In the genomic region with DNA sequence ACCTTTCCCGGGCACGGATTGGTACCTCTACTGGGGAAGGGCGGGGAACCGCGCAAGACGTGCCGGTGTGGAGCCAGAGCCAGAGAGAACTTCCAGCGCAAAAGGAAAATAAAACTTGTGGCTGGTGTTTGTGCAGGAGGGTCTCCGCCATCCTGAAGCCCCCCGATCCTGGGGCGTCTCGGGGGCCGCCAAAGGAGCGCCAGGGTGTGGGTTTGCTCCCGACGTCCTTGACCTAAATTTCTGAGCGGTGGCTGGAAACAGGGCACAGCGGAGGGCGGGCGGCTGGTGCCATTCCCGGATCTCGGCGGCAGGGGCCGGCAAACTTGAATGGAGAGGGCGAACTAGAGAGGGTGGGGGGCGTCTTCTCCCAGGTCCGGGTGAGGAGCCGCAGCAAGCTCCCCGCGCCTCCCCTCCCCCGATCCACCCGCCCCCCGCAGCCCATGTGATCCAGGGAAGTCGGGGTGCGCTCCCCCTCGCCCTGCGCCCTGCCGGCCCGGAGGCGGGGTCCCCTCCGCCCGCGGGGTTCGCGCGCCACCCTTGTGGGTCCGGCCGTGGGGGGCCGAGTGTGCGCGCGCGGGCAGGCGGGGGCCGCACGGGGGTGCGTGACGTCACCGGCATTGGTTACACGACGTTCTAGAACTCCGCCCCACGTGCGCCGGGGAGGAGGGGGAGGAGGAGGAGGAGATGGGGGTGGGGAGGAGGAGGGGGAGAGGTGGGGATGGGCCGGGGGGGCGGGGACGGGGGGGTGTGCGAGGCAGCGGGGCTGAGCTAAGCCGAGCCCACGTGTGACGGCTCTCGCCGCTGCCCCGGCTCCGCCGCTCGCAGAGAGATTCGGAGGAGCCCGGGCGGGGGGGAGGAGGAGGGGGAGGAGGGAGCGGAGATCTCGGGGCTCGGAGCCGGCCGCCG, we compare ENCODE assay signal across 8 cellular contexts. TPM values are rescaled to one million over a fixed set of nuclear protein-coding genes. Genes with fewer than 3 reads are reported as not detected.
DNase-seq lines count a peak whose midpoint lies in the region; ATAC-seq and TF ChIP-seq lines count a peak whose summit lies in the region.

MSI2 (plus strand) TSS at position 748 of the 906 bp plus-strand sequence. CDS start 220 bp downstream, outside the sequence.

- H3K4me3 ChIP-seq in A673 (ENCODE audit: low read depth, low read length, poor library complexity, severe bottlenecking), result peak within 1 kb of the TSS; percentile 89

- in situ Hi-C loops in GM18951 (cut with MboI; ENCODE audit: low sequenced_read_pairs, unreplicated experiment), result no loop called here

- peak within 1 kb of the TSS; percentile 74 for H3K27ac ChIP-seq in A673 (ENCODE audit: low read depth, low read length, poor library complexity, severe bottlenecking)

- 0 out of 2 replicates have a peak, but pooled peaks have one; percentile 10 for TF ChIP-seq CTCF in A673 (conservative IDR thresholded peaks at IDR 0.05; ENCODE audit: low read depth, low read length)

- intact Hi-C loops in A673 (cut with micrococcal nuclease; ENCODE audit: unreplicated experiment), result no loop called here

- no TSS peak for BruUV-seq in A673 (replicated peaks; lab: Mats Ljungman, UMichigan)

- CTCF ChIA-PET in A673 (lab: Charles Lee), result interaction anchor here (0.6 to 2.0 kb wide), 4 partner anchors 13 to 526 kb away, joined by 3 to 13 read pairs (median 6); no protein-coding TSS in a partner anchor

- TF ChIP-seq POLR2A in GM18951 (IDR thresholded peaks at IDR 0.05; ENCODE audit: extremely low read depth, insufficient read depth, insufficient read length), result peak; percentile 67

- POLR2A ChIA-PET in A673 (lab: Charles Lee; ENCODE audit: low non-redundant PET), result interaction anchor here (0.7 kb wide), 1 partner anchor 341 kb away, joined by 3 read pairs; no protein-coding TSS in a partner anchor

- ATAC-seq in HG03175 (IDR thresholded peaks at IDR 0.05; ENCODE audit: unreplicated experiment), result peak; percentile 78
- peak; percentile 87 for ATAC-seq in left lobe of liver

- H3K27me3 ChIP-seq in A673 (replicated peaks; ENCODE audit: insufficient read depth, low read depth, low read length, poor library complexity), result no peaks in the 10 kb centered on the region

- no peaks in the 10 kb centered on the region for H3K9me3 ChIP-seq in A673 (ENCODE audit: low read depth, low read length, poor library complexity, severe bottlenecking)

- H3K4me1 ChIP-seq in A673 (ENCODE audit: insufficient read depth, low read length, poor library complexity, severe bottlenecking), result peaks cover 8% of the 10 kb centered on the region

- H3K36me3 ChIP-seq in A673 (ENCODE audit: insufficient read depth, low read length, poor library complexity, severe bottlenecking), result peaks cover 7% of the 10 kb centered on the region

- DNase-seq in A673 (ENCODE audit: low spot score) (peak; percentile 93), NCI-H510A treated with DMSO at 0.1 percent for 48 hours (lab: John Stamatoyannopoulos, UW) (peak; percentile 81), cortex of kidney (lab: John Stamatoyannopoulos, UW) (peak; percentile 35), left lobe of liver (ENCODE audit: low spot score) (peak; percentile 91)
- DNase-seq in activated CD4-positive, alpha-beta T cell treated with anti-CD3 and anti-CD28 coated beads, Interleukin-2, amount 50 U/mL, for 24 hours (ENCODE audit: low read depth in 1 of 2, low spot score in 1 of 2), result peak; percentile 75 to 87
- DNase-seq in stimulated activated CD4-positive, alpha-beta T cell treated with anti-CD3 and anti-CD28 coated beads, Interleukin-1b, Interleukin-23, amount 100 ng/mL, for 48 hours, result peak; percentile 87

RNA-seq across cellular contexts. Expression of gene MSI2, which starts in this region (rescaled TPM):
- total RNA-seq in A673 (2021) (108 and 111 TPM in 2 replicates), left lobe of liver (24.2 TPM)

Comparison
In these comparisons a context has a peak if more than half of its experiments do, and no peak if none do; other contexts are left out.
1. Peak in every context shown above with its lines: DNase-seq, ATAC-seq, H3K4me3 ChIP-seq and H3K27ac ChIP-seq.
2. DNase-seq: peak in every context shown above with its lines; median percentile 93 in A673; 91 in left lobe of liver; 87 in stimulated activated CD4-positive, alpha-beta T cell treated with anti-CD3 and anti-CD28 coated beads, Interleukin-1b, Interleukin-23, amount 100 ng/mL, for 48 hours; 81 in NCI-H510A treated with DMSO at 0.1 percent for 48 hours; 81 in activated CD4-positive, alpha-beta T cell treated with anti-CD3 and anti-CD28 coated beads, Interleukin-2, amount 50 U/mL, for 24 hours; 35 in cortex of kidney.